In genomic region chr2:36355890-36356198, GRCh38 we compare ENCODE assay signal across 8 cellular contexts. TPM values are rescaled to one million over a fixed set of nuclear protein-coding genes. Genes with fewer than 3 reads are reported as not detected.
DNase-seq lines count a peak whose midpoint lies in the region; ATAC-seq and TF ChIP-seq lines count a peak whose summit lies in the region.

No MANE protein-coding gene starts in this region.

- H3K9me3 ChIP-seq in BE2C (no peaks in the 10 kb centered on the region), NT2/D1 (ENCODE audit: insufficient read depth, low read length) (no peaks in the 10 kb centered on the region), neutrophil (no peaks in the 10 kb centered on the region)

- H3K4me1 ChIP-seq in BE2C (no peaks in the 10 kb centered on the region), NT2/D1 (ENCODE audit: insufficient read depth, insufficient read length) (no peaks in the 10 kb centered on the region), neutrophil (ENCODE audit: control insufficient read depth in 1 of 2, insufficient read depth in 1 of 2, low read depth in 1 of 2, low read length in 1 of 2) (peaks cover 21 to 25% of the 10 kb centered on the region in 2 experiments)

- H3K27me3 ChIP-seq in BE2C (peaks cover 62% of the 10 kb centered on the region), NT2/D1 (ENCODE audit: insufficient read depth, insufficient read length) (peaks cover 14% of the 10 kb centered on the region), neutrophil (peaks cover 86% of the 10 kb centered on the region)

- peak overlapping the region; percentile 83 for H3K9ac ChIP-seq in NT2/D1 (ENCODE audit: insufficient read length, low read depth)

- no peak overlapping the region for H3K27ac ChIP-seq in neutrophil

- peak overlapping the region; percentile 33 for H3K4me3 ChIP-seq in BE2C (ENCODE audit: low read depth, low read length)
- peak overlapping the region; percentile 78 for H3K4me3 ChIP-seq in NT2/D1 (ENCODE audit: insufficient read length, low read depth)
- H3K4me3 ChIP-seq in epithelial cell of esophagus (ENCODE audit: low read length), result peak overlapping the region; percentile 77
- H3K4me3 ChIP-seq in neutrophil (ENCODE audit: low read depth in 1 of 2, low read length in 1 of 2), result peak overlapping the region; percentile 49 to 56

- DNase-seq in BE2C (no peak), NT2/D1 (ENCODE audit: low read depth, low spot score) (no peak), epithelial cell of esophagus (ENCODE audit: low read depth) (no peak), NCI-H526 treated with DMSO at 0.1 percent for 48 hours (lab: John Stamatoyannopoulos, UW) (no peak), posterior vena cava (ENCODE audit: low spot score) (no peak), NCI-H2029 (lab: John Stamatoyannopoulos, UW) (no peak)

- no peak for ATAC-seq in GM19455 (IDR thresholded peaks at IDR 0.05; ENCODE audit: unreplicated experiment)

- no peak for TF ChIP-seq CTCF in BE2C (IDR thresholded peaks at IDR 0.05; ENCODE audit: low read depth, low read length)
- TF ChIP-seq CTCF in epithelial cell of esophagus (IDR thresholded peaks at IDR 0.05; ENCODE audit: insufficient read depth, low read depth, low read length, missing control alignments), result no peak
- no peak for TF ChIP-seq CTCF in neutrophil (IDR thresholded peaks at IDR 0.05)

- intact Hi-C loops in posterior vena cava (cut with DNase I), result loop anchor here in 1 of 2 donors (10.0 kb wide), 1 partner anchor 99 kb away; no protein-coding TSS in a partner anchor

- no peaks in the 10 kb centered on the region for H3K36me3 ChIP-seq in BE2C
- H3K36me3 ChIP-seq in NT2/D1 (ENCODE audit: insufficient read depth, insufficient read length, low read length), result peaks cover 9% of the 10 kb centered on the region
- H3K36me3 ChIP-seq in neutrophil, result no peaks in the 10 kb centered on the region

RNA-seq across cellular contexts. Expression of gene CRIM1, which starts 0.3 kb away (rescaled TPM):
- not detected for polyA plus RNA-seq in BE2C (2012; ENCODE audit: insufficient read depth, insufficient read length, low read depth)
- total RNA-seq in posterior vena cava, result 100 to 1,000 TPM; 103 to 143 TPM
